Comparison of ENCODE assay signal across 18 cellular contexts in genomic region chr2:31248139-31248538, GRCh38. TPM values are rescaled to one million over a fixed set of nuclear protein-coding genes. Genes with fewer than 3 reads are reported as not detected.
"Had no signal": no experiment of that assay in that cellular context is flagged by ENCODE, and none has a peak within 500 bp of the region (broad histone marks: within the 10 kb centered on the region; RNA-seq: fewer than 3 reads in every experiment).

No MANE protein-coding gene starts in this region.

- H3K27ac Mint-ChIP-seq: natural killer cell had no signal

- H3K9me3 Mint-ChIP-seq: natural killer cell, neural crest cell had no signal

- H3K27ac ChIP-seq: colonic mucosa, hepatocyte, suprapubic skin, thyroid gland, upper lobe of left lung, uterus had no signal

- DNase-seq: colonic mucosa; effector CD4-positive, alpha-beta T cell; foreskin melanocyte; left colon; left ventricle myocardium superior; natural killer cell; right cardiac atrium; small intestine; stimulated activated CD4-positive, alpha-beta T cell treated with anti-CD3 and anti-CD28 coated beads, Interleukin-12 subunit alpha, Interleukin-12 subunit beta, amount 100 ng/mL, for 4 hours; stimulated activated naive CD8-positive, alpha-beta T cell treated with anti-CD3 and anti-CD28 coated beads, Interleukin-15, Interleukin-2, amounts not matched to agents 100 U/mL and 50 U/mL, for 24 hours; thyroid gland; upper lobe of left lung; uterus had no signal

- H3K4me3 Mint-ChIP-seq: natural killer cell, neural crest cell had no signal

- H3K4me1 Mint-ChIP-seq: natural killer cell, neural crest cell had no signal

- H3K4me3 ChIP-seq: colonic mucosa, hepatocyte, lung, suprapubic skin, thyroid gland, upper lobe of left lung, uterus had no signal

- H3K36me3 Mint-ChIP-seq: natural killer cell had no signal

- ATAC-seq: left colon; left ventricle myocardium superior; natural killer cell; right cardiac atrium; stimulated activated naive CD8-positive, alpha-beta T cell treated with anti-CD3 and anti-CD28 coated beads, Interleukin-15, Interleukin-2, amounts not matched to agents 100 U/mL and 50 U/mL, for 24 hours had no signal

RNA-seq across cellular contexts. Expression of gene CAPN14, which starts 30.8 kb away (rescaled TPM):
- total RNA-seq: myocyte had no signal
